29 cellular contexts compared by ENCODE assay signal in genomic region chr5:110112355-110112754, GRCh38.
"Had no signal": no experiment of that assay in that cellular context is flagged by ENCODE, and none has a peak within 500 bp of the region (broad histone marks: within the 10 kb centered on the region; RNA-seq: fewer than 3 reads in every experiment).

No MANE protein-coding gene starts in this region.

- H3K36me3 ChIP-seq: ascending aorta, cardiac muscle cell, Peyer's patch, WERI-Rb-1 had no signal

- H3K27ac ChIP-seq: ascending aorta, cardiac muscle cell, Peyer's patch, RWPE1, WERI-Rb-1 had no signal

- ATAC-seq: activated CD8-positive, alpha-beta T cell treated with anti-CD3 and anti-CD28 coated beads for 36 hours; activated T-cell treated with anti-CD3 and anti-CD28 coated beads, Interleukin-2, amount 50 U/mL, for 72 hours; activated T-helper 17 cell treated with anti-CD3 and anti-CD28 coated beads, Interleukin-2, amount 50 U/mL, for 72 hours; Right ventricle myocardium inferior had no signal

- H3K4me3 ChIP-seq: ascending aorta, cardiac muscle cell, Peyer's patch had no signal

- H3K4me1 ChIP-seq: Peyer's patch had no signal

- H3K27me3 ChIP-seq: ascending aorta, cardiac muscle cell, Peyer's patch had no signal

- H3K9me3 ChIP-seq: ascending aorta, Peyer's patch had no signal

- DNase-seq: activated CD4-positive, alpha-beta T cell treated with anti-CD3 and anti-CD28 coated beads for 1 hour; activated CD4-positive, alpha-beta T cell treated with anti-CD3 and anti-CD28 coated beads, Interleukin-2, amount 10 ng/mL, durations not matched to agents 24 days and 14 days; activated CD4-positive, alpha-beta T cell treated with anti-CD3 and anti-CD28 coated beads, Interleukin-2, amount 50 U/mL, for 4 hours; activated CD4-positive, CD25-positive, alpha-beta regulatory T cell; activated CD8-positive, alpha-beta T cell treated with anti-CD3 and anti-CD28 coated beads for 36 hours; activated effector memory CD4-positive, alpha-beta T cell treated with anti-CD3 and anti-CD28 coated beads, Interleukin-2, amount 50 U/mL, for 16 hours; activated naive CD4-positive, alpha-beta T cell treated with Interleukin-2 at 50 U/mL for 16 hours; activated naive CD8-positive, alpha-beta T cell treated with anti-CD3 and anti-CD28 coated beads, Interleukin-2, amount 10 ng/mL, durations not matched to agents 7 days and 5 days; activated T-cell treated with anti-CD3 and anti-CD28 coated beads, Interleukin-2, amount 50 U/mL, for 1 hour; activated T-cell treated with anti-CD3 and anti-CD28 coated beads, Interleukin-2, amount 50 U/mL, for 72 hours; amygdala; Kasumi-1; KG1; NCI-H1092 treated with DMSO at 0.1 percent for 48 hours; NCI-H146; NCI-H187; NCI-H2029 treated with DMSO at 0.1 percent for 48 hours; NCI-H2107; NCI-H2171; NCI-H446; NCI-H510A treated with DMSO at 0.1 percent for 48 hours; Peyer's patch; T1000; WERI-Rb-1 had no signal
